2 cellular contexts compared by ENCODE assay signal in the genomic region with DNA sequence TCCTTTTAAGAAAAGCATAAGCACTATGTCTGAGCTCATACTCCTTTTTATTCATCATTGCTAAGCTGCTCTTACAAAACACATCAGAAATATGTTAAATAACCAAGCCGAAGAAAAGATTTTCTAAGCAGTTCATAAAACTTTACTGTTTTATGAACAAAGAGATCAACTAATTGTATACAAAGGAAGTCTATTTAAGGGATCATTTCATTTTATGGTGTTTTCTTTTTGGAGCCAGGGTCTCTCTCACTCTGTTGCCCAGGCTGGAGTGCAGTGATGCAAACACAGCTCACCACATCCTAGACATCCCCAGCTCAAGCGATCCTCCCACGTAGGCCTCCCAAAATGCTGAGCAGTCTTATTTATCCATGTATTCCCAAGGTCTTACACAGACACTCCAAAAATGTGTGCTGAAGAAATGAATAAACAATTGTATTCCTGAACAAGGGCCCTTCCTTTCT.
TF ChIP-seq lines count a peak whose summit lies in the region.

No MANE protein-coding gene starts in this region.

TF ChIP-seq in IMR-90, 13 proteins besides CTCF, POLR2A, EP300 and RAD21:
- TF ChIP-seq CEBPB (IDR thresholded peaks at IDR 0.05; ENCODE audit: low read depth, low read length) (peak; percentile 72), MAFK (IDR thresholded peaks at IDR 0.05; ENCODE audit: low read depth, low read length) (peak; percentile 86), SMC3 (IDR thresholded peaks at IDR 0.05; ENCODE audit: low read depth, low read length) (no peak)

TF ChIP-seq in K562, 482 proteins besides CTCF, POLR2A, EP300 and RAD21:
- TF ChIP-seq, protein P1, sequence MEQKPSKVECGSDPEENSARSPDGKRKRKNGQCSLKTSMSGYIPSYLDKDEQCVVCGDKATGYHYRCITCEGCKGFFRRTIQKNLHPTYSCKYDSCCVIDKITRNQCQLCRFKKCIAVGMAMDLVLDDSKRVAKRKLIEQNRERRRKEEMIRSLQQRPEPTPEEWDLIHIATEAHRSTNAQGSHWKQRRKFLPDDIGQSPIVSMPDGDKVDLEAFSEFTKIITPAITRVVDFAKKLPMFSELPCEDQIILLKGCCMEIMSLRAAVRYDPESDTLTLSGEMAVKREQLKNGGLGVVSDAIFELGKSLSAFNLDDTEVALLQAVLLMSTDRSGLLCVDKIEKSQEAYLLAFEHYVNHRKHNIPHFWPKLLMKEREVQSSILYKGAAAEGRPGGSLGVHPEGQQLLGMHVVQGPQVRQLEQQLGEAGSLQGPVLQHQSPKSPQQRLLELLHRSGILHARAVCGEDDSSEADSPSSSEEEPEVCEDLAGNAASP (IDR thresholded peaks at IDR 0.05) = no peak
- no peak for TF ChIP-seq ADNP (tag; IDR thresholded peaks at IDR 0.05)
- TF ChIP-seq, protein P2, sequence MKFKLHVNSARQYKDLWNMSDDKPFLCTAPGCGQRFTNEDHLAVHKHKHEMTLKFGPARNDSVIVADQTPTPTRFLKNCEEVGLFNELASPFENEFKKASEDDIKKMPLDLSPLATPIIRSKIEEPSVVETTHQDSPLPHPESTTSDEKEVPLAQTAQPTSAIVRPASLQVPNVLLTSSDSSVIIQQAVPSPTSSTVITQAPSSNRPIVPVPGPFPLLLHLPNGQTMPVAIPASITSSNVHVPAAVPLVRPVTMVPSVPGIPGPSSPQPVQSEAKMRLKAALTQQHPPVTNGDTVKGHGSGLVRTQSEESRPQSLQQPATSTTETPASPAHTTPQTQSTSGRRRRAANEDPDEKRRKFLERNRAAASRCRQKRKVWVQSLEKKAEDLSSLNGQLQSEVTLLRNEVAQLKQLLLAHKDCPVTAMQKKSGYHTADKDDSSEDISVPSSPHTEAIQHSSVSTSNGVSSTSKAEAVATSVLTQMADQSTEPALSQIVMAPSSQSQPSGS (CRISPR knock-in tag; IDR thresholded peaks at IDR 0.05) = no peak
- TF ChIP-seq CTBP1 (IDR thresholded peaks at IDR 0.05; ENCODE audit: borderline replicate concordance) = no peak
- peak; percentile 12; the same call in 1 of the 2 replicates for TF ChIP-seq EGR1 (conservative IDR thresholded peaks at IDR 0.05)
- no peak for TF ChIP-seq ZKSCAN3 (CRISPR knock-in tag; IDR thresholded peaks at IDR 0.05)
- TF ChIP-seq ZNF124 (CRISPR knock-in tag; IDR thresholded peaks at IDR 0.05) = no peak
- TF ChIP-seq ZNF232 (CRISPR knock-in tag; IDR thresholded peaks at IDR 0.05) = no peak
- TF ChIP-seq FOXA3 (CRISPR knock-in tag; conservative IDR thresholded peaks at IDR 0.05 in 1 of 2, IDR thresholded peaks at IDR 0.05 in 1 of 2) = no peak
- TF ChIP-seq SPI1 (IDR thresholded peaks at IDR 0.05; ENCODE audit: borderline replicate concordance, low read depth, low read length) = no peak
- TF ChIP-seq RBM22 (IDR thresholded peaks at IDR 0.05; ENCODE audit: low read depth, low read length, poor library complexity, severe bottlenecking) = no peak
- TF ChIP-seq ZNF253 (CRISPR knock-in tag; conservative IDR thresholded peaks at IDR 0.05) = no peak
- TF ChIP-seq GABPB2 (CRISPR knock-in tag; conservative IDR thresholded peaks at IDR 0.05) = no peak
- no peak for TF ChIP-seq CC2D1A (IDR thresholded peaks at IDR 0.05)
- TF ChIP-seq U2AF1 (optimal IDR thresholded peaks at IDR 0.05; ENCODE audit: low read depth, low read length) = no peak
- no peak for TF ChIP-seq NONO (IDR thresholded peaks at IDR 0.05; ENCODE audit: low read depth in 2 of 2, low read length in 1 of 2)
- no peak for TF ChIP-seq HINFP (tag; conservative IDR thresholded peaks at IDR 0.05; ENCODE audit: low read depth)
- TF ChIP-seq, protein P3, sequence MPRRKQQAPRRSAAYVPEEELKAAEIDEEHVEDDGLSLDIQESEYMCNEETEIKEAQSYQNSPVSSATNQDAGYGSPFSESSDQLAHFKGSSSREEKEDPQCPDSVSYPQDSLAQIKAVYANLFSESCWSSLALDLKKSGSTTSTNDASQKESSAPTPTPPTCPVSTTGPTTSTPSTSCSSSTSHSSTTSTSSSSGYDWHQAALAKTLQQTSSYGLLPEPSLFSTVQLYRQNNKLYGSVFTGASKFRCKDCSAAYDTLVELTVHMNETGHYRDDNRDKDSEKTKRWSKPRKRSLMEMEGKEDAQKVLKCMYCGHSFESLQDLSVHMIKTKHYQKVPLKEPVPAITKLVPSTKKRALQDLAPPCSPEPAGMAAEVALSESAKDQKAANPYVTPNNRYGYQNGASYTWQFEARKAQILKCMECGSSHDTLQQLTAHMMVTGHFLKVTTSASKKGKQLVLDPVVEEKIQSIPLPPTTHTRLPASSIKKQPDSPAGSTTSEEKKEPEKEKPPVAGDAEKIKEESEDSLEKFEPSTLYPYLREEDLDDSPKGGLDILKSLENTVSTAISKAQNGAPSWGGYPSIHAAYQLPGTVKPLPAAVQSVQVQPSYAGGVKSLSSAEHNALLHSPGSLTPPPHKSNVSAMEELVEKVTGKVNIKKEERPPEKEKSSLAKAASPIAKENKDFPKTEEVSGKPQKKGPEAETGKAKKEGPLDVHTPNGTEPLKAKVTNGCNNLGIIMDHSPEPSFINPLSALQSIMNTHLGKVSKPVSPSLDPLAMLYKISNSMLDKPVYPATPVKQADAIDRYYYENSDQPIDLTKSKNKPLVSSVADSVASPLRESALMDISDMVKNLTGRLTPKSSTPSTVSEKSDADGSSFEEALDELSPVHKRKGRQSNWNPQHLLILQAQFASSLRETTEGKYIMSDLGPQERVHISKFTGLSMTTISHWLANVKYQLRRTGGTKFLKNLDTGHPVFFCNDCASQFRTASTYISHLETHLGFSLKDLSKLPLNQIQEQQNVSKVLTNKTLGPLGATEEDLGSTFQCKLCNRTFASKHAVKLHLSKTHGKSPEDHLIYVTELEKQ (CRISPR knock-in tag; IDR thresholded peaks at IDR 0.05) = no peak
- TF ChIP-seq ZNF76 (CRISPR knock-in tag; IDR thresholded peaks at IDR 0.05; ENCODE audit: borderline replicate concordance) = no peak
- no peak for TF ChIP-seq MAFG (tag; conservative IDR thresholded peaks at IDR 0.05)
- no peak for TF ChIP-seq ATF1 (CRISPR knock-in tag; IDR thresholded peaks at IDR 0.05)
- no peak for TF ChIP-seq ATF1 (tag; IDR thresholded peaks at IDR 0.05)
- no peak for TF ChIP-seq GTF2E2 (tag; IDR thresholded peaks at IDR 0.05)
- no peak for TF ChIP-seq RBM34 (IDR thresholded peaks at IDR 0.05; ENCODE audit: borderline replicate concordance, insufficient read depth, low read length)
- TF ChIP-seq ZNF398 (CRISPR knock-in tag; IDR thresholded peaks at IDR 0.05) = no peak
- TF ChIP-seq C11orf30 (IDR thresholded peaks at IDR 0.05; ENCODE audit: low read depth) = peak; percentile 70
- peak; percentile 66; the same call in 1 of the 2 replicates for TF ChIP-seq ZNF316 (IDR thresholded peaks at IDR 0.05)
- TF ChIP-seq ZNF324 (CRISPR knock-in tag; IDR thresholded peaks at IDR 0.05) = no peak
